In genomic region chr15:74179101-74179841, GRCh38 we compare ENCODE assay signal across 9 cellular contexts. TPM values are rescaled to one million over a fixed set of nuclear protein-coding genes. Genes with fewer than 3 reads are reported as not detected.
A peak's percentile ranks its signal among the peaks of the same experiment; 100 is the strongest.
DNase-seq lines count a peak whose midpoint lies in the region; ATAC-seq and TF ChIP-seq lines count a peak whose summit lies in the region.
"Had no signal": no experiment of that assay in that cellular context is flagged by ENCODE, and none has a peak within 500 bp of the region (broad histone marks: within the 10 kb centered on the region; RNA-seq: fewer than 3 reads in every experiment).

No MANE protein-coding gene starts in this region.

- 33 to 49% (median 39%) methylated on average over 8 to 13 of the region's 13 CpGs for WGBS in adrenal gland, 4 donors
- WGBS in prostate gland: 39% methylated on average over 13 of the region's 13 CpGs

- H3K27me3 ChIP-seq in adrenal gland (no peaks in the 10 kb centered on the region), skeletal muscle tissue (ENCODE audit: control insufficient read depth in 3 of 3, insufficient read depth in 3 of 3, low read length in 3 of 3) (peaks cover 0 to 9% (median 3%) of the 10 kb centered on the region in 3 donors), prostate gland (replicated peaks; ENCODE audit: insufficient read depth) (no peaks in the 10 kb centered on the region)

- TF ChIP-seq CTCF in adrenal gland (IDR thresholded peaks at IDR 0.05) (no peak), prostate gland (IDR thresholded peaks at IDR 0.05) (no peak), GM20000 (IDR thresholded peaks at IDR 0.05; ENCODE audit: extremely low read depth, missing control alignments) (no peak)

- TF ChIP-seq POLR2A in adrenal gland (IDR thresholded peaks at IDR 0.05) (no peak), prostate gland (IDR thresholded peaks at IDR 0.05) (no peak)

- H3K36me3 ChIP-seq in adrenal gland (replicated peaks in 1 of 2): no peaks in the 10 kb centered on the region
- H3K36me3 ChIP-seq in skeletal muscle tissue (ENCODE audit: control insufficient read depth in 3 of 3, insufficient read depth in 3 of 3, low read length in 3 of 3): peaks cover 0 to 2% (median 0%) of the 10 kb centered on the region in 3 donors
- H3K36me3 ChIP-seq in prostate gland: no peaks in the 10 kb centered on the region

- peaks cover 12 to 30% of the 10 kb centered on the region in 2 donors for H3K4me1 ChIP-seq in adrenal gland (replicated peaks in 1 of 2)
- peaks cover 42 to 53% (median 49%) of the 10 kb centered on the region in 3 donors for H3K4me1 ChIP-seq in skeletal muscle tissue (ENCODE audit: control insufficient read depth in 3 of 3, insufficient read depth in 3 of 3, low read length in 3 of 3)
- no peaks in the 10 kb centered on the region for H3K4me1 ChIP-seq in prostate gland (replicated peaks)
- H3K4me1 ChIP-seq: parathyroid adenoma had no signal

- H3K4me3 ChIP-seq in adrenal gland (no peak overlapping the region), skeletal muscle tissue (ENCODE audit: low read length in 3 of 3) (peak overlapping the region in 1 of 3 donors; percentile 29), prostate gland (no peak overlapping the region)

- intact Hi-C loops in adrenal gland (cut with DNase I) (no loop called here), left cardiac atrium (cut with DNase I) (no loop called here), prostate gland (cut with DNase I) (no loop called here)

- H3K27ac ChIP-seq in adrenal gland (peak overlapping the region in 2 of 5 donors; percentile 63 to 83), skeletal muscle tissue (ENCODE audit: low read depth, low read length) (peak overlapping the region; percentile 25), prostate gland (peak overlapping the region in 1 of 2 donors; percentile 33)
- H3K27ac ChIP-seq: parathyroid adenoma had no signal

- peak; percentile 90 to 95 for ATAC-seq in left cardiac atrium

- H3K9ac ChIP-seq in skeletal muscle tissue (ENCODE audit: low read depth in 1 of 3, low read length in 3 of 3): peak overlapping the region in 2 of 3 donors; percentile 40 to 51
- H3K9ac ChIP-seq: parathyroid adenoma had no signal

- DNase-seq in GM04504 (ENCODE audit: low read depth) (peak; percentile 96), adrenal gland (peak; percentile 75 to 95 (median 93)), left cardiac atrium (peak; percentile 92), HPDE6-E6E7 (ENCODE audit: extremely low spot score) (no peak), prostate gland (ENCODE audit: low spot score) (no peak), T-helper 9 cell (no peak), GM20000 (ENCODE audit: low spot score) (no peak)

- H3K9me3 ChIP-seq in adrenal gland (replicated peaks in 1 of 3): no peaks in the 10 kb centered on the region
- no peaks in the 10 kb centered on the region for H3K9me3 ChIP-seq in skeletal muscle tissue (ENCODE audit: control insufficient read depth in 3 of 3, low read length in 3 of 3)
- H3K9me3 ChIP-seq in prostate gland: no peaks in the 10 kb centered on the region

RNA-seq across cellular contexts. Expression of gene ISLR, which starts 5.8 kb away (rescaled TPM):
- total RNA-seq in adrenal gland (10 to 100 TPM in 7 of 8 donors, 1 to 10 TPM in 1; 7.9 to 63.4 (median 35.2) TPM), left cardiac atrium (10 to 100 TPM; 22.8 to 28.2 TPM), skeletal muscle tissue (85.6 TPM), prostate gland (10 to 100 TPM; 36.5 to 70.7 TPM)
- 10 to 100 TPM in 2 of 3 donors, 1 to 10 TPM in 1; 6.1 to 26.3 (median 19.2) TPM for polyA plus RNA-seq in adrenal gland

RNA-seq across cellular contexts. Expression of gene STRA6, which starts 23.3 kb away (rescaled TPM):
- total RNA-seq in adrenal gland (1 to 10 TPM in 4 of 8 donors, under 1 TPM in 2, not detected in 2; 0.22 to 4.5 (median 2.2) TPM), left cardiac atrium (not detected), skeletal muscle tissue (1.0 TPM), prostate gland (1 to 10 TPM in 1 of 2 donors, under 1 TPM in 1; 0.77 to 1.8 TPM)
- polyA plus RNA-seq in adrenal gland: 10 to 100 TPM in 1 of 3 donors, 1 to 10 TPM in 2; 1.2 to 11.7 (median 9.4) TPM

RNA-seq across cellular contexts. Expression of gene ISLR2, which starts 48.9 kb away (rescaled TPM):
- total RNA-seq in adrenal gland: 1 to 10 TPM in 2 of 8 donors, under 1 TPM in 5, not detected in 1; 0.13 to 2.6 (median 0.50) TPM
- polyA plus RNA-seq in adrenal gland: under 1 TPM; 0.24 to 0.48 (median 0.27) TPM
- total RNA-seq in left cardiac atrium: 1 to 10 TPM; 1.9 to 3.9 TPM
- total RNA-seq in skeletal muscle tissue: 2.1 TPM
- total RNA-seq in prostate gland: 1 to 10 TPM; 1.9 to 4.3 TPM

RNA-seq across cellular contexts. Expression of gene CCDC33, which starts 56.9 kb away (rescaled TPM):
- total RNA-seq in adrenal gland (under 1 TPM in 5 of 8 donors, not detected in 3; 0.11 to 0.63 (median 0.16) TPM), left cardiac atrium (not detected), skeletal muscle tissue (0.52 TPM), prostate gland (1 to 10 TPM in 1 of 2 donors, not detected in 1; 1.5 TPM)
- polyA plus RNA-seq in adrenal gland: under 1 TPM; 0.30 to 0.48 (median 0.42) TPM

Comparison
In these comparisons a context has a peak if more than half of its experiments do, and no peak if none do; other contexts are left out.
1. DNase-seq: peak in GM04504 (single experiment), adrenal gland (7 of 7) and left cardiac atrium (single experiment); none in HPDE6-E6E7 (single experiment), prostate gland (single experiment), T-helper 9 cell (single experiment) and GM20000 (single experiment).